13 cellular contexts compared by ENCODE assay signal in the genomic region with DNA sequence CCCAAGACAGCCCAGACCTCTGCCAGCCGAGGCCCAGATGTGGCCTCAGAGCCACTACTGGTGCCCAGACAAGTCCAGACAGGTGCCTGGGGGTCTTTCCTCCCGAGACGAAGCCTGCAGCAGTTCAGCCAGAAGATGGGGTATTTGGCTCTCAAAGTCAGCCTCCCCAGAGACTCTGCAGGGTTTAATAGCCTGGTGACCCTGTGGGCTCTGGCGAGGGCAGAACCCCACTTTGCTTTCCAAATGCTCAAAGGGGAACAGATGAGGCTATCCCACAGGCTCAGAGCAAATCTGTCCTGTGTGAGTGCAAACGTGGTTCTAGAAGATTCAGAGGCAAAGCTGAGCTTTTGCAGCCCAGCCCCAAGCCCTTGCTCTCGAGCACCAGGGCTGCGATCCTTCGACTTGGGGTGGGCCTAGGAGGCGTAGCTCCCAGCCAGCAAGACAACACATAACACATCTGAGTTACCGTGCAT.
DNase-seq lines count a peak whose midpoint lies in the region; TF ChIP-seq lines count a peak whose summit lies in the region.
"Had no signal": no experiment of that assay in that cellular context is flagged by ENCODE, and none has a peak within 500 bp of the region (broad histone marks: within the 10 kb centered on the region; RNA-seq: fewer than 3 reads in every experiment).

No MANE protein-coding gene starts in this region.

- H3K27me3 ChIP-seq in esophagus squamous epithelium = peaks cover 0 to 9% (median 0%) of the 10 kb centered on the region in 4 donors
- no peaks in the 10 kb centered on the region for H3K27me3 ChIP-seq in sigmoid colon

- peaks cover 15% of the 10 kb centered on the region for H4K20me1 ChIP-seq in OCI-LY7 (ENCODE audit: insufficient read depth, low read length)

- TF ChIP-seq POLR2A in esophagus squamous epithelium (IDR thresholded peaks at IDR 0.05) = no peak
- TF ChIP-seq POLR2A in sigmoid colon (IDR thresholded peaks at IDR 0.05) = no peak

- BruUV-seq in OCI-LY7 (replicated peaks; lab: Mats Ljungman, UMichigan) = no TSS peak

- no peak for TF ChIP-seq EP300 in sigmoid colon (IDR thresholded peaks at IDR 0.05)

- peaks cover 27% of the 10 kb centered on the region for H3K36me3 ChIP-seq in OCI-LY7 (ENCODE audit: insufficient read depth, low read length)
- H3K36me3 ChIP-seq in esophagus squamous epithelium = no peaks in the 10 kb centered on the region
- no peaks in the 10 kb centered on the region for H3K36me3 ChIP-seq in sigmoid colon

- POLR2A ChIA-PET in OCI-LY7 (lab: Charles Lee) = interaction anchor here (0.6 to 1.2 kb wide), 2 partner anchors 8 to 27 kb away, joined by 3 read pairs; no protein-coding TSS in a partner anchor

- TF ChIP-seq CTCF in OCI-LY7 (conservative IDR thresholded peaks at IDR 0.05; ENCODE audit: low read length) (peak; percentile 52), esophagus squamous epithelium (IDR thresholded peaks at IDR 0.05) (no peak), sigmoid colon (IDR thresholded peaks at IDR 0.05) (no peak)

- H2AFZ ChIP-seq in OCI-LY7 (ENCODE audit: low read length) = no peak overlapping the region

- H3K4me1 ChIP-seq in OCI-LY7 (ENCODE audit: insufficient read depth, low read length, poor library complexity, severe bottlenecking) (peaks cover 70% of the 10 kb centered on the region), esophagus squamous epithelium (peaks cover 36 to 80% (median 50%) of the 10 kb centered on the region in 3 donors), sigmoid colon (peaks cover 0 to 78% (median 66%) of the 10 kb centered on the region in 4 donors)

- peak overlapping the region; percentile 93 for H3K4me2 ChIP-seq in OCI-LY7 (ENCODE audit: low read length)

- H3K27ac ChIP-seq in OCI-LY7 (ENCODE audit: low read depth, low read length, poor library complexity, severe bottlenecking) = peak overlapping the region; percentile 94
- peak overlapping the region; percentile 76 to 93 (median 80) for H3K27ac ChIP-seq in esophagus squamous epithelium
- H3K27ac ChIP-seq in sigmoid colon = peak overlapping the region; percentile 76 to 92 (median 91)

- H3K79me2 ChIP-seq in OCI-LY7 (ENCODE audit: insufficient read depth, low read depth, low read length) = peaks cover 100% of the 10 kb centered on the region

- H3K9me3 ChIP-seq in OCI-LY7 (ENCODE audit: low read length) (no peaks in the 10 kb centered on the region), esophagus squamous epithelium (no peaks in the 10 kb centered on the region), sigmoid colon (no peaks in the 10 kb centered on the region)

- H3K4me3 ChIP-seq in OCI-LY7 (ENCODE audit: low read depth, low read length, poor library complexity, severe bottlenecking) (peak overlapping the region; percentile 99), esophagus squamous epithelium (peak overlapping the region in 1 of 4 donors; percentile 26), sigmoid colon (peak overlapping the region in 1 of 4 donors; percentile 8)

- 65 to 100% methylated on average over 1 to 2 of the region's 10 CpGs for whole genome bisulfite sequencing in esophagus squamous epithelium, 2 donors
- WGBS in sigmoid colon, 2 donors = 86 to 87% methylated on average over 10 of the region's 10 CpGs

- peak; percentile 46 for DNase-seq in ELF-1 (ENCODE audit: low read depth, low spot score)
- peak; percentile 68 for DNase-seq in OCI-LY7 (ENCODE audit: low spot score)
- no peak for DNase-seq in esophagus squamous epithelium (lab: John Stamatoyannopoulos, UW)
- DNase-seq in sigmoid colon = no peak
- no peak for DNase-seq in NCI-H82 treated with DMSO at 0.1 percent for 48 hours (lab: John Stamatoyannopoulos, UW; ENCODE audit: unreplicated experiment)
- no peak for DNase-seq in activated T-cell treated with anti-CD3 and anti-CD28 coated beads, Interleukin-2, amount 50 U/mL, for 1 hour
- no peak for DNase-seq in occipital lobe (lab: John Stamatoyannopoulos, UW)
- no peak for DNase-seq in dermis blood vessel endothelial cell
- DNase-seq: activated CD4-positive, CD25-positive, alpha-beta regulatory T cell; activated gamma-delta T cell treated with Interleukin-2 at 50 U/mL for 16 hours; CD4-positive, CD25-positive, alpha-beta regulatory T cell; effector memory CD4-positive, alpha-beta T cell; NCI-H2029 treated with DMSO at 0.1 percent for 48 hours had no signal

- intact Hi-C loops in OCI-LY7 (cut with micrococcal nuclease; ENCODE audit: unreplicated experiment) = no loop called here
- intact Hi-C loops in esophagus squamous epithelium (cut with DNase I) = no loop called here
- intact Hi-C loops in sigmoid colon (cut with DNase I) = no loop called here

- no peaks in the 10 kb centered on the region for H3K9me2 ChIP-seq in OCI-LY7 (ENCODE audit: insufficient read depth, low read length)

- CTCF ChIA-PET in OCI-LY7 (lab: Charles Lee; ENCODE audit: unreplicated experiment) = interaction anchor here (1.4 to 2.5 kb wide), 2 partner anchors 9 to 69 kb away, joined by 4 to 9 read pairs; no protein-coding TSS in a partner anchor

Comparison
In these comparisons a context has a peak if more than half of its experiments do, and no peak if none do; other contexts are left out.
1. DNase-seq: peak in ELF-1 (single experiment) and OCI-LY7 (single experiment); none in esophagus squamous epithelium (single experiment), sigmoid colon (single experiment), NCI-H82 treated with DMSO at 0.1 percent for 48 hours (single experiment), activated T-cell treated with anti-CD3 and anti-CD28 coated beads, Interleukin-2, amount 50 U/mL, for 1 hour (single experiment), occipital lobe (single experiment) and dermis blood vessel endothelial cell (single experiment).
2. Peak in every context shown above with its lines, with median percentiles within 50 percentile points of each other: H3K27ac ChIP-seq.